8 cellular contexts compared by ENCODE assay signal in genomic region chr21:32772281-32773047, GRCh38. TPM values are rescaled to one million over a fixed set of nuclear protein-coding genes. Genes with fewer than 3 reads are reported as not detected.
A peak's percentile ranks its signal among the peaks of the same experiment; 100 is the strongest.
DNase-seq lines count a peak whose midpoint lies in the region; ATAC-seq and TF ChIP-seq lines count a peak whose summit lies in the region.

No MANE protein-coding gene starts in this region.

- peaks cover 37% of the 10 kb centered on the region for H3K4me1 Mint-ChIP-seq in neural progenitor cell

- H3K36me3 Mint-ChIP-seq in neural progenitor cell: peaks cover 14% of the 10 kb centered on the region

- H4K20me1 ChIP-seq in neural progenitor cell (ENCODE audit: low read depth): peaks cover 35% of the 10 kb centered on the region

- H3K27me3 Mint-ChIP-seq in neural progenitor cell (ENCODE audit: insufficient read depth, low read depth): peaks cover 10% of the 10 kb centered on the region

- H3K4me2 ChIP-seq in neural progenitor cell: peak overlapping the region; percentile 94

- peaks cover 51% of the 10 kb centered on the region for H3K79me2 ChIP-seq in neural progenitor cell (ENCODE audit: low read depth)

- no peaks in the 10 kb centered on the region for H3K9me3 Mint-ChIP-seq in neural progenitor cell

- H3K4me3 ChIP-seq in epithelial cell of proximal tubule (ENCODE audit: low read depth, low read length) (peak overlapping the region; percentile 73), neural progenitor cell (peak overlapping the region; percentile 94)

- in situ Hi-C loops in GM13977 (cut with MboI; ENCODE audit: low pct_unique_long_range_greater_than_20kb, low sequenced_read_pairs, unreplicated experiment): no loop called here

- H2AFZ ChIP-seq in neural progenitor cell (replicated peaks): peak overlapping the region; percentile 80

- peaks cover 21% of the 10 kb centered on the region for H3K4me1 ChIP-seq in neural progenitor cell

- H3K27ac ChIP-seq in neural progenitor cell (no peak overlapping the region), temporal lobe (ENCODE audit: low read depth, low read length) (peak overlapping the region; percentile 65)

- H3K9ac ChIP-seq in neural progenitor cell: peak overlapping the region; percentile 13

- TF ChIP-seq CTCF in GM13977 (IDR thresholded peaks at IDR 0.05; ENCODE audit: extremely low read depth, insufficient read depth, missing control alignments) (no peak), epithelial cell of proximal tubule (conservative IDR thresholded peaks at IDR 0.05; ENCODE audit: low read depth, low read length) (no peak), neural progenitor cell (IDR thresholded peaks at IDR 0.05) (no peak)

- H3K4me3 Mint-ChIP-seq in neural progenitor cell: peak overlapping the region; percentile 98

- H3K9me3 ChIP-seq in neural progenitor cell (ENCODE audit: low read depth): no peaks in the 10 kb centered on the region

- no peaks in the 10 kb centered on the region for H3K27me3 ChIP-seq in neural progenitor cell

- peaks cover 17% of the 10 kb centered on the region for H3K36me3 ChIP-seq in neural progenitor cell

- ATAC-seq in GM21825 (IDR thresholded peaks at IDR 0.05; ENCODE audit: unreplicated experiment): no peak

- DNase-seq in GM13977 (ENCODE audit: low spot score): peak; percentile 53
- peak; percentile 14 for DNase-seq in NCI-H510A (lab: John Stamatoyannopoulos, UW)
- DNase-seq in activated CD8-positive, alpha-beta memory T cell treated with anti-CD3 and anti-CD28 coated beads, Interleukin-2, amount 50 U/mL, for 1 hour (ENCODE audit: extremely low read depth): peak; percentile 31
- DNase-seq in epithelial cell of proximal tubule (ENCODE audit: low read depth): peak; percentile 33
- DNase-seq in neural progenitor cell (ENCODE audit: low spot score): peak; percentile 19
- DNase-seq in globus pallidus (ENCODE audit: low spot score): no peak

- peak overlapping the region; percentile 99 for H3K27ac Mint-ChIP-seq in neural progenitor cell

- peaks cover 5% of the 10 kb centered on the region for H3F3A ChIP-seq in neural progenitor cell (ENCODE audit: low read depth)

RNA-seq across cellular contexts. Expression of gene PAXBP1, which starts 0.9 kb away (rescaled TPM):
- 14.8 and 15.8 TPM in 2 replicates for total RNA-seq in epithelial cell of proximal tubule
- total RNA-seq in neural progenitor cell (ENCODE audit: low replicate concordance): 121 and 193 TPM in 2 replicates
- 50.6 TPM for total RNA-seq in temporal lobe

RNA-seq across cellular contexts. Expression of gene SYNJ1, which starts 44.7 kb away (rescaled TPM):
- total RNA-seq in epithelial cell of proximal tubule (1.1 and 2.5 TPM in 2 replicates), neural progenitor cell (ENCODE audit: low replicate concordance) (2.0 and 4.1 TPM in 2 replicates), temporal lobe (19.7 TPM)
